11 cellular contexts compared by ENCODE assay signal in the genomic region with DNA sequence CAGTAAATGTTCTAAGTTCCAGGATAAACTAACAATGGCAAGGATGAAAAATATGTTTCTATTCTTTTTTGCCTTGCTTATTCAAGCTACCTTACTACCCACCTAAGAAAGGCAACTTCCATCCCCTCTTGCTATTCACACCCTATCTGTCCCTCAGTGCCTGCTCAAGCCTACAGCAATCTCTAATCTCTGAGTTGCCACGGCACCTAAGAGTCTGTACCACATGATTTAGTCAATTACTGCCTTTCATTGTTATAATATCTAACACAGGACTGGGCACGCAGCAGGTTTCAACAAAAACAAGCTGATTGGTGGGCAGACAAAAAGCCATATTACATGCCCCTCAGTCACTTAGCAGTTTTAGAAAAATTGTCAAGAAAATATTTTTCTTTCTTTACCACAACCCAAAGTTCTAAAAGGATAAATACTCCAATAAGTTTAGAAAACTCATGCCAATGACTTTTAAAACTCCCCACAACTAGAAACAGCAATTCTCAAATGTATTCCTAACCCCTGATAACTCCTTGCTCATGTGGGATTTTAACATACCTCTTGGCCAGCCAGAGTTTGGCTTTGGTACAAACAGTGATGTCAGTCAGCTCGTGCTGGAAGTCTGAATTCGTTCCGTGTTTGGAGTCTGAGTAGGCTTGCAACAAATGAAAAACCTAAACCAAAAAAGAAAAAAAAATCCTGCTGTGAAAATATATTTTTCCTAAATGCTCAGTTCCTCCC.
A peak's percentile ranks its signal among the peaks of the same experiment; 100 is the strongest.
DNase-seq lines count a peak whose midpoint lies in the region; ATAC-seq, FAIRE-seq and TF ChIP-seq lines count a peak whose summit lies in the region.
"Had no signal": no experiment of that assay in that cellular context is flagged by ENCODE, and none has a peak within 500 bp of the region (broad histone marks: within the 10 kb centered on the region; RNA-seq: fewer than 3 reads in every experiment).

No MANE protein-coding gene starts in this region.

- TF ChIP-seq CTCF in esophagus muscularis mucosa (IDR thresholded peaks at IDR 0.05) (no peak), endothelial cell (IDR thresholded peaks at IDR 0.05; ENCODE audit: unreplicated experiment) (no peak)

- no peaks in the 10 kb centered on the region for H3K27me3 ChIP-seq in esophagus muscularis mucosa

- intact Hi-C loops in esophagus muscularis mucosa (cut with DNase I) = no loop called here

- H3K9me3 ChIP-seq in esophagus muscularis mucosa = no peaks in the 10 kb centered on the region
- H3K9me3 ChIP-seq: A549 had no signal

- H3K4me3 ChIP-seq in esophagus muscularis mucosa = no peak overlapping the region
- H3K4me3 ChIP-seq: A549, SK-N-MC had no signal

- H3K27me3 Mint-ChIP-seq in endothelial cell (ENCODE audit: unreplicated experiment) = peaks cover 8% of the 10 kb centered on the region
- H3K27me3 Mint-ChIP-seq: activated naive CD8-positive, alpha-beta T cell treated with anti-CD3 and anti-CD28 coated beads, Interleukin-2, amount 10 ng/mL, durations not matched to agents 7 days and 5 days had no signal

- no peak overlapping the region for H3K4me3 Mint-ChIP-seq in endothelial cell (ENCODE audit: unreplicated experiment)
- H3K4me3 Mint-ChIP-seq: activated naive CD8-positive, alpha-beta T cell treated with anti-CD3 and anti-CD28 coated beads, Interleukin-2, amount 10 ng/mL, durations not matched to agents 7 days and 5 days had no signal

- TF ChIP-seq EP300 in esophagus muscularis mucosa (IDR thresholded peaks at IDR 0.05) = no peak

- H3K27ac ChIP-seq in esophagus muscularis mucosa (replicated peaks in 1 of 4) = peak overlapping the region; percentile 83 to 88 (median 86)
- H3K27ac ChIP-seq: A549, SK-N-MC had no signal

- peak; percentile 14 for DNase-seq in NCI-H1105 treated with DMSO at 0.1 percent for 48 hours (lab: John Stamatoyannopoulos, UW)
- no peak for DNase-seq in NCI-H1105 (lab: John Stamatoyannopoulos, UW)
- peak; percentile 42 for DNase-seq in esophagus muscularis mucosa (ENCODE audit: extremely low spot score)
- DNase-seq in mucosa of gallbladder (ENCODE audit: low spot score) = peak; percentile 80
- peak; percentile 61 for DNase-seq in urothelium cell line (ENCODE audit: low spot score)
- DNase-seq in RKO (ENCODE audit: low spot score) = no peak
- DNase-seq in endothelial cell (ENCODE audit: low spot score) = no peak
- DNase-seq: activated naive CD8-positive, alpha-beta T cell treated with anti-CD3 and anti-CD28 coated beads, Interleukin-2, amount 10 ng/mL, durations not matched to agents 7 days and 5 days had no signal

- no peaks in the 10 kb centered on the region for H3K36me3 Mint-ChIP-seq in endothelial cell (ENCODE audit: low read depth, unreplicated experiment)

- H3K36me3 ChIP-seq in esophagus muscularis mucosa = no peaks in the 10 kb centered on the region

- no peak for ATAC-seq in HG02970 (IDR thresholded peaks at IDR 0.05; ENCODE audit: low FRiP score, unreplicated experiment)
- ATAC-seq: A549 had no signal

- H3K4me1 ChIP-seq in esophagus muscularis mucosa = peaks cover 80 to 97% (median 95%) of the 10 kb centered on the region in 4 donors

- H3K9me3 Mint-ChIP-seq in endothelial cell (ENCODE audit: unreplicated experiment) = no peaks in the 10 kb centered on the region
- H3K9me3 Mint-ChIP-seq: activated naive CD8-positive, alpha-beta T cell treated with anti-CD3 and anti-CD28 coated beads, Interleukin-2, amount 10 ng/mL, durations not matched to agents 7 days and 5 days had no signal

- no peak for TF ChIP-seq POLR2A in esophagus muscularis mucosa (IDR thresholded peaks at IDR 0.05; ENCODE audit: low read depth)

- FAIRE-seq in urothelium cell line (lab: Jason Lieb, UNC) = no peak
- FAIRE-seq: A549 had no signal

- WGBS in esophagus muscularis mucosa = 28% methylated on average over 5 of the region's 5 CpGs

- H3K4me1 Mint-ChIP-seq in endothelial cell (ENCODE audit: unreplicated experiment) = peaks cover 25% of the 10 kb centered on the region
- H3K4me1 Mint-ChIP-seq: activated naive CD8-positive, alpha-beta T cell treated with anti-CD3 and anti-CD28 coated beads, Interleukin-2, amount 10 ng/mL, durations not matched to agents 7 days and 5 days had no signal

- no peak overlapping the region for H3K27ac Mint-ChIP-seq in endothelial cell (ENCODE audit: unreplicated experiment)
- H3K27ac Mint-ChIP-seq: activated naive CD8-positive, alpha-beta T cell treated with anti-CD3 and anti-CD28 coated beads, Interleukin-2, amount 10 ng/mL, durations not matched to agents 7 days and 5 days had no signal

Comparison
In these comparisons a context has a peak if more than half of its experiments do, and no peak if none do; other contexts are left out.
1. DNase-seq: peak in NCI-H1105 treated with DMSO at 0.1 percent for 48 hours (single experiment), esophagus muscularis mucosa (single experiment), mucosa of gallbladder (single experiment) and urothelium cell line (single experiment); none in NCI-H1105 (single experiment), RKO (single experiment) and endothelial cell (single experiment).